In genomic region chr7:24685706-24686105, GRCh38 we compare ENCODE assay signal across 24 cellular contexts.
"Had no signal": no experiment of that assay in that cellular context is flagged by ENCODE, and none has a peak within 500 bp of the region (broad histone marks: within the 10 kb centered on the region; RNA-seq: fewer than 3 reads in every experiment).

No MANE protein-coding gene starts in this region.

- H3K4me3 ChIP-seq: adrenal gland, coronary artery, esophagus squamous epithelium, gastrocnemius medialis, left ventricle myocardium inferior, pancreas, psoas muscle, right atrium auricular region, spleen, tibial nerve had no signal

- FAIRE-seq: astrocyte, bronchial epithelial cell, pancreas, TTC549 had no signal

- H3K36me3 ChIP-seq: adrenal gland, gastrocnemius medialis, left ventricle myocardium inferior, neutrophil, pancreas, right atrium auricular region, WERI-Rb-1 had no signal

- H3K9me3 ChIP-seq: adrenal gland, esophagus squamous epithelium, gastrocnemius medialis, left ventricle myocardium inferior, neutrophil, pancreas, psoas muscle, right atrium auricular region, spleen, tibial nerve had no signal

- H3K4me1 ChIP-seq: adrenal gland, esophagus squamous epithelium, gastrocnemius medialis, left ventricle myocardium inferior, pancreas, psoas muscle, right atrium auricular region, spleen, tibial nerve had no signal

- H3K27me3 ChIP-seq: adrenal gland, esophagus squamous epithelium, gastrocnemius medialis, neutrophil, pancreas, right atrium auricular region, spleen, tibial nerve had no signal

- DNase-seq: activated naive CD4-positive, alpha-beta T cell; activated T-cell treated with anti-CD3 and anti-CD28 coated beads, Interleukin-2, amount 50 U/mL, for 24 hours; adrenal gland; cerebellar nuclear complex; esophagus squamous epithelium; gastrocnemius medialis; hippocampal formation; left ventricle myocardium inferior; mammary epithelial cell; midbrain; natural killer cell; pancreas; psoas muscle; spleen; stimulated activated CD4-positive, alpha-beta T cell treated with anti-CD3 and anti-CD28 coated beads, Interleukin-4, amount 100 ng/mL, for 24 hours; stimulated activated naive CD8-positive, alpha-beta T cell treated with anti-CD3 and anti-CD28 coated beads, Interleukin-15, Interleukin-2, amounts not matched to agents 100 U/mL and 50 U/mL, for 24 hours; WERI-Rb-1 had no signal

- ATAC-seq: gastrocnemius medialis; natural killer cell; pancreas; psoas muscle; stimulated activated naive CD8-positive, alpha-beta T cell treated with anti-CD3 and anti-CD28 coated beads, Interleukin-15, Interleukin-2, amounts not matched to agents 100 U/mL and 50 U/mL, for 24 hours had no signal

- H3K27ac ChIP-seq: adrenal gland, coronary artery, esophagus squamous epithelium, gastrocnemius medialis, left ventricle myocardium inferior, neutrophil, pancreas, psoas muscle, right atrium auricular region, spleen, tibial nerve, WERI-Rb-1 had no signal
